Comparison of ENCODE assay signal across 2 cellular contexts in the genomic region with DNA sequence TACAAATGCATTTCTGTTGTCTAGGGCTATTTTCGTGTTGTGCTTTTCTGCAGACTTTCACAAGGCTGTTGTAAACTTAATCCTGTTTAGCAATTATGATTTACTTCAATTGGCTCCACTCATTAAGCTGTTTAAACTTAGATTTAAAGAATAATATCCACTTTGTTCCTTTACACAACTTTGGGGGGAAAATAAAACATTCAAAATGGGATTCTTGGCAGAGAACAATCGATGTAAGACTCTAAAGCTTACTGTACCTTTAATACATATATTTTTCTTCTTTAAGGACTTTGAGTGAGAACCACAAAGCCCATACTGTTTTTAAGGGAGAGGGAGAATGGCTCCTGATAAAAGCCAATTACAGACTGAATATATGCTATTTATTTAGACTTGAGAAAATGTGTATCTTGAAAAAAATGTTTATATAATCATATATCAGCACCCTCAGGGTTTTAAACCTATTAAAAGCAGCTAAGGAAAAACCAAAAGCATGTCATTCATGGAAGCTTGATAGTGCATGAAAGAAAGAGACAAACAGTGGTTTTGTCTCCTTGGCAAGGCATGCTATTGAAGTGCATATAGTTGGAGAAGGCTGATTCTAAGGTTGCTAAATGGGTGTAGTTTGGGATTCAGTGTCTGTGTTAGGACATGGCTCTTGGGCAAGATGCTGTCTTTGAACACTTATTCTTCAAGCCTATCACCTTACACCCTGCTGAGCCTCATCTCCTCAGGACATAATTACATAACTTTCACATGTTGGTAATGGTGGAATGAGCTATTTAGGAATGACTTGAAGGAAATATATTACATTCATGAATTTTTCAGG.
TF ChIP-seq lines count a peak whose summit lies in the region.

No MANE protein-coding gene starts in this region.

TF ChIP-seq in GM23338, 12 proteins besides CTCF, POLR2A, EP300 and RAD21:
- TF ChIP-seq, protein P1, sequence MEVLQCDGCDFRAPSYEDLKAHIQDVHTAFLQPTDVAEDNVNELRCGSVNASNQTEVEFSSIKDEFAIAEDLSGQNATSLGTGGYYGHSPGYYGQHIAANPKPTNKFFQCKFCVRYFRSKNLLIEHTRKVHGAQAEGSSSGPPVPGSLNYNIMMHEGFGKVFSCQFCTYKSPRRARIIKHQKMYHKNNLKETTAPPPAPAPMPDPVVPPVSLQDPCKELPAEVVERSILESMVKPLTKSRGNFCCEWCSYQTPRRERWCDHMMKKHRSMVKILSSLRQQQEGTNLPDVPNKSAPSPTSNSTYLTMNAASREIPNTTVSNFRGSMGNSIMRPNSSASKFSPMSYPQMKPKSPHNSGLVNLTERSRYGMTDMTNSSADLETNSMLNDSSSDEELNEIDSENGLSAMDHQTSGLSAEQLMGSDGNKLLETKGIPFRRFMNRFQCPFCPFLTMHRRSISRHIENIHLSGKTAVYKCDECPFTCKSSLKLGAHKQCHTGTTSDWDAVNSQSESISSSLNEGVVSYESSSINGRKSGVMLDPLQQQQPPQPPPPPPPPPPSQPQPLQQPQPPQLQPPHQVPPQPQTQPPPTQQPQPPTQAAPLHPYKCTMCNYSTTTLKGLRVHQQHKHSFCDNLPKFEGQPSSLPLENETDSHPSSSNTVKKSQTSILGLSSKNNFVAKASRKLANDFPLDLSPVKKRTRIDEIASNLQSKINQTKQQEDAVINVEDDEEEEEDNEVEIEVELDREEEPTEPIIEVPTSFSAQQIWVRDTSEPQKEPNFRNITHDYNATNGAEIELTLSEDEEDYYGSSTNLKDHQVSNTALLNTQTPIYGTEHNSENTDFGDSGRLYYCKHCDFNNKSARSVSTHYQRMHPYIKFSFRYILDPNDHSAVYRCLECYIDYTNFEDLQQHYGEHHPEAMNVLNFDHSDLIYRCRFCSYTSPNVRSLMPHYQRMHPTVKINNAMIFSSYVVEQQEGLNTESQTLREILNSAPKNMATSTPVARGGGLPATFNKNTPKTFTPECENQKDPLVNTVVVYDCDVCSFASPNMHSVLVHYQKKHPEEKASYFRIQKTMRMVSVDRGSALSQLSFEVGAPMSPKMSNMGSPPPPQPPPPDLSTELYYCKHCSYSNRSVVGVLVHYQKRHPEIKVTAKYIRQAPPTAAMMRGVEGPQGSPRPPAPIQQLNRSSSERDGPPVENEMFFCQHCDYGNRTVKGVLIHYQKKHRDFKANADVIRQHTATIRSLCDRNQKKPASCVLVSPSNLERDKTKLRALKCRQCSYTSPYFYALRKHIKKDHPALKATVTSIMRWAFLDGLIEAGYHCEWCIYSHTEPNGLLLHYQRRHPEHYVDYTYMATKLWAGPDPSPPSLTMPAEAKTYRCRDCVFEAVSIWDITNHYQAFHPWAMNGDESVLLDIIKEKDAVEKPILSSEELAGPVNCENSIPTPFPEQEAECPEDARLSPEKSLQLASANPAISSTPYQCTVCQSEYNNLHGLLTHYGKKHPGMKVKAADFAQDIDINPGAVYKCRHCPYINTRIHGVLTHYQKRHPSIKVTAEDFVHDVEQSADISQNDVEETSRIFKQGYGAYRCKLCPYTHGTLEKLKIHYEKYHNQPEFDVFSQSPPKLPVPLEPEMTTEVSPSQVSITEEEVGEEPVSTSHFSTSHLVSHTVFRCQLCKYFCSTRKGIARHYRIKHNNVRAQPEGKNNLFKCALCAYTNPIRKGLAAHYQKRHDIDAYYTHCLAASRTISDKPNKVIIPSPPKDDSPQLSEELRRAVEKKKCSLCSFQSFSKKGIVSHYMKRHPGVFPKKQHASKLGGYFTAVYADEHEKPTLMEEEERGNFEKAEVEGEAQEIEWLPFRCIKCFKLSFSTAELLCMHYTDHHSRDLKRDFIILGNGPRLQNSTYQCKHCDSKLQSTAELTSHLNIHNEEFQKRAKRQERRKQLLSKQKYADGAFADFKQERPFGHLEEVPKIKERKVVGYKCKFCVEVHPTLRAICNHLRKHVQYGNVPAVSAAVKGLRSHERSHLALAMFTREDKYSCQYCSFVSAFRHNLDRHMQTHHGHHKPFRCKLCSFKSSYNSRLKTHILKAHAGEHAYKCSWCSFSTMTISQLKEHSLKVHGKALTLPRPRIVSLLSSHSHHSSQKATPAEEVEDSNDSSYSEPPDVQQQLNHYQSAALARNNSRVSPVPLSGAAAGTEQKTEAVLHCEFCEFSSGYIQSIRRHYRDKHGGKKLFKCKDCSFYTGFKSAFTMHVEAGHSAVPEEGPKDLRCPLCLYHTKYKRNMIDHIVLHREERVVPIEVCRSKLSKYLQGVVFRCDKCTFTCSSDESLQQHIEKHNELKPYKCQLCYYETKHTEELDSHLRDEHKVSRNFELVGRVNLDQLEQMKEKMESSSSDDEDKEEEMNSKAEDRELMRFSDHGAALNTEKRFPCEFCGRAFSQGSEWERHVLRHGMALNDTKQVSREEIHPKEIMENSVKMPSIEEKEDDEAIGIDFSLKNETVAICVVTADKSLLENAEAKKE (CRISPR knock-in tag; IDR thresholded peaks at IDR 0.05): no peak
- TF ChIP-seq ZNF331 (CRISPR knock-in tag; IDR thresholded peaks at IDR 0.05; ENCODE audit: low read depth) (no peak), EZH2 (IDR thresholded peaks at IDR 0.05; ENCODE audit: low read depth, unreplicated experiment) (no peak), STAT1 (IDR thresholded peaks at IDR 0.05; ENCODE audit: unreplicated experiment) (no peak), NANOG (IDR thresholded peaks at IDR 0.05; ENCODE audit: borderline replicate concordance) (no peak), ZNF114 (CRISPR knock-in tag; IDR thresholded peaks at IDR 0.05) (no peak), CREB1 (CRISPR knock-in tag; IDR thresholded peaks at IDR 0.05; ENCODE audit: low read depth) (no peak), JUNB (IDR thresholded peaks at IDR 0.05; ENCODE audit: unreplicated experiment) (no peak), POLR2AphosphoS5 (IDR thresholded peaks at IDR 0.05; ENCODE audit: low read depth) (no peak)
- TF ChIP-seq, protein P2, sequence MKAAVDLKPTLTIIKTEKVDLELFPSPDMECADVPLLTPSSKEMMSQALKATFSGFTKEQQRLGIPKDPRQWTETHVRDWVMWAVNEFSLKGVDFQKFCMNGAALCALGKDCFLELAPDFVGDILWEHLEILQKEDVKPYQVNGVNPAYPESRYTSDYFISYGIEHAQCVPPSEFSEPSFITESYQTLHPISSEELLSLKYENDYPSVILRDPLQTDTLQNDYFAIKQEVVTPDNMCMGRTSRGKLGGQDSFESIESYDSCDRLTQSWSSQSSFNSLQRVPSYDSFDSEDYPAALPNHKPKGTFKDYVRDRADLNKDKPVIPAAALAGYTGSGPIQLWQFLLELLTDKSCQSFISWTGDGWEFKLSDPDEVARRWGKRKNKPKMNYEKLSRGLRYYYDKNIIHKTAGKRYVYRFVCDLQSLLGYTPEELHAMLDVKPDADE (IDR thresholded peaks at IDR 0.05): no peak
TF ChIP-seq in GM23338: peak in this region for 0.

TF ChIP-seq in WTC11, 78 proteins besides CTCF, POLR2A, EP300 and RAD21 (continued from another document):
- TF ChIP-seq, protein P3, sequence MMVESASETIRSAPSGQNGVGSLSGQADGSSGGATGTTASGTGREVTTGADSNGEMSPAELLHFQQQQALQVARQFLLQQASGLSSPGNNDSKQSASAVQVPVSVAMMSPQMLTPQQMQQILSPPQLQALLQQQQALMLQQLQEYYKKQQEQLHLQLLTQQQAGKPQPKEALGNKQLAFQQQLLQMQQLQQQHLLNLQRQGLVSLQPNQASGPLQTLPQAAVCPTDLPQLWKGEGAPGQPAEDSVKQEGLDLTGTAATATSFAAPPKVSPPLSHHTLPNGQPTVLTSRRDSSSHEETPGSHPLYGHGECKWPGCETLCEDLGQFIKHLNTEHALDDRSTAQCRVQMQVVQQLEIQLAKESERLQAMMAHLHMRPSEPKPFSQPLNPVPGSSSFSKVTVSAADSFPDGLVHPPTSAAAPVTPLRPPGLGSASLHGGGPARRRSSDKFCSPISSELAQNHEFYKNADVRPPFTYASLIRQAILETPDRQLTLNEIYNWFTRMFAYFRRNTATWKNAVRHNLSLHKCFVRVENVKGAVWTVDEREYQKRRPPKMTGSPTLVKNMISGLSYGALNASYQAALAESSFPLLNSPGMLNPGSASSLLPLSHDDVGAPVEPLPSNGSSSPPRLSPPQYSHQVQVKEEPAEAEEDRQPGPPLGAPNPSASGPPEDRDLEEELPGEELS (CRISPR knock-in tag; IDR thresholded peaks at IDR 0.05): no peak
- TF ChIP-seq RORB (CRISPR knock-in tag; IDR thresholded peaks at IDR 0.05): no peak
- no peak for TF ChIP-seq NFE2L1 (CRISPR knock-in tag; IDR thresholded peaks at IDR 0.05)
- no peak for TF ChIP-seq ELF4 (CRISPR knock-in tag; IDR thresholded peaks at IDR 0.05; ENCODE audit: low read depth)
- no peak for TF ChIP-seq FOXJ3 (CRISPR knock-in tag; IDR thresholded peaks at IDR 0.05; ENCODE audit: borderline replicate concordance)
TF ChIP-seq in WTC11: peak in this region for 0.
